1 cellular context compared by ENCODE assay signal in the genomic region with DNA sequence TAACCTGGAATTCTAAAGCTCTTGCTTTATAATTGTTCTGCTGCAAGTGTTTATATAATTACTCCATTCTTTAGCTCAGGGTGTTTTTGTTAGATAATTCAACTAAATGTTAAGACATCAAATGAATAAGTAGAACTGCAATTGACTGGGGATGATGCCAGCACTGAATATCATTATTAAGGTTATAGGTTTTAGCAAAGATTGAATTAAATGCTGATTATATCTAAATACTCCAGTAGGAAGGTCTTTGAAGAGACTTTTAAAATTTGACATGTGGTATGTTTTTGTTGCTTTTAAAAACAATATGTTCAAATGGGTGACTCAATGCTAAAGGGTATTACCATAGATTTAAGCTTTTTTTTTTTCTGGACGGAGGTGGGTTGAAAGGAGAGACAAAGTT.
TF ChIP-seq lines count a peak whose summit lies in the region.

No MANE protein-coding gene starts in this region.

TF ChIP-seq in IMR-90, 13 proteins besides CTCF, POLR2A, EP300 and RAD21 (continued from another document):
- TF ChIP-seq, protein P1, sequence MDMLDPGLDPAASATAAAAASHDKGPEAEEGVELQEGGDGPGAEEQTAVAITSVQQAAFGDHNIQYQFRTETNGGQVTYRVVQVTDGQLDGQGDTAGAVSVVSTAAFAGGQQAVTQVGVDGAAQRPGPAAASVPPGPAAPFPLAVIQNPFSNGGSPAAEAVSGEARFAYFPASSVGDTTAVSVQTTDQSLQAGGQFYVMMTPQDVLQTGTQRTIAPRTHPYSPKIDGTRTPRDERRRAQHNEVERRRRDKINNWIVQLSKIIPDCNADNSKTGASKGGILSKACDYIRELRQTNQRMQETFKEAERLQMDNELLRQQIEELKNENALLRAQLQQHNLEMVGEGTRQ (IDR thresholded peaks at IDR 0.05; ENCODE audit: low read depth, low read length): no peak
- TF ChIP-seq MAZ (IDR thresholded peaks at IDR 0.05; ENCODE audit: borderline replicate concordance, low read depth, low read length) (no peak), BHLHE40 (IDR thresholded peaks at IDR 0.05; ENCODE audit: low read depth, low read length) (no peak), MAFK (IDR thresholded peaks at IDR 0.05; ENCODE audit: low read depth, low read length) (no peak)
- TF ChIP-seq, protein P2, sequence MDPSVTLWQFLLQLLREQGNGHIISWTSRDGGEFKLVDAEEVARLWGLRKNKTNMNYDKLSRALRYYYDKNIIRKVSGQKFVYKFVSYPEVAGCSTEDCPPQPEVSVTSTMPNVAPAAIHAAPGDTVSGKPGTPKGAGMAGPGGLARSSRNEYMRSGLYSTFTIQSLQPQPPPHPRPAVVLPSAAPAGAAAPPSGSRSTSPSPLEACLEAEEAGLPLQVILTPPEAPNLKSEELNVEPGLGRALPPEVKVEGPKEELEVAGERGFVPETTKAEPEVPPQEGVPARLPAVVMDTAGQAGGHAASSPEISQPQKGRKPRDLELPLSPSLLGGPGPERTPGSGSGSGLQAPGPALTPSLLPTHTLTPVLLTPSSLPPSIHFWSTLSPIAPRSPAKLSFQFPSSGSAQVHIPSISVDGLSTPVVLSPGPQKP (IDR thresholded peaks at IDR 0.05; ENCODE audit: borderline replicate concordance, low read depth, low read length): no peak
